Comparison of ENCODE assay signal across 2 cellular contexts in the genomic region with DNA sequence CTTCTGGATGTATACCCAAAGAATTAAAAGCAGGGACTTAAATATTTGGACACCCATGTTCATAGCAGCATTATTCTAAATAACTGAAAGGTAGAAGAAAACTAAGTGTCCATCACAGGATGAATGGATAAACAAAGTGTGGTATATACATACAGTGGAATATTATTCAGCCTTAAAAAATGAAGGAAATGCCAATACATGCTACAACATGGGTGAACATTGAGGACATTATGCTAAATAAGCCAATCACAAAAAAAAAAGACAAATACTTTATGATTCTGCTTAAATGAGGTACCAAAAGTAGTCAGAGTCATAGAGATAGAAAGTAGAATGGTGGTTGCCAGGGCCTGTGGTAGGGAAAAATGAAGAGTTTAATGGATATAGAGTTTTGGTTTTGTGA.
TF ChIP-seq lines count a peak whose summit lies in the region.

No MANE protein-coding gene starts in this region.

TF ChIP-seq in SK-N-SH, 30 proteins besides CTCF, POLR2A, EP300 and RAD21:
- TF ChIP-seq, protein P1, sequence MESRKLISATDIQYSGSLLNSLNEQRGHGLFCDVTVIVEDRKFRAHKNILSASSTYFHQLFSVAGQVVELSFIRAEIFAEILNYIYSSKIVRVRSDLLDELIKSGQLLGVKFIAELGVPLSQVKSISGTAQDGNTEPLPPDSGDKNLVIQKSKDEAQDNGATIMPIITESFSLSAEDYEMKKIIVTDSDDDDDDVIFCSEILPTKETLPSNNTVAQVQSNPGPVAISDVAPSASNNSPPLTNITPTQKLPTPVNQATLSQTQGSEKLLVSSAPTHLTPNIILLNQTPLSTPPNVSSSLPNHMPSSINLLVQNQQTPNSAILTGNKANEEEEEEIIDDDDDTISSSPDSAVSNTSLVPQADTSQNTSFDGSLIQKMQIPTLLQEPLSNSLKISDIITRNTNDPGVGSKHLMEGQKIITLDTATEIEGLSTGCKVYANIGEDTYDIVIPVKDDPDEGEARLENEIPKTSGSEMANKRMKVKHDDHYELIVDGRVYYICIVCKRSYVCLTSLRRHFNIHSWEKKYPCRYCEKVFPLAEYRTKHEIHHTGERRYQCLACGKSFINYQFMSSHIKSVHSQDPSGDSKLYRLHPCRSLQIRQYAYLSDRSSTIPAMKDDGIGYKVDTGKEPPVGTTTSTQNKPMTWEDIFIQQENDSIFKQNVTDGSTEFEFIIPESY (IDR thresholded peaks at IDR 0.05; ENCODE audit: borderline replicate concordance, low read depth): no peak
- TF ChIP-seq MEF2A (IDR thresholded peaks at IDR 0.05; ENCODE audit: borderline replicate concordance, low read depth): no peak
- TF ChIP-seq, protein P2, sequence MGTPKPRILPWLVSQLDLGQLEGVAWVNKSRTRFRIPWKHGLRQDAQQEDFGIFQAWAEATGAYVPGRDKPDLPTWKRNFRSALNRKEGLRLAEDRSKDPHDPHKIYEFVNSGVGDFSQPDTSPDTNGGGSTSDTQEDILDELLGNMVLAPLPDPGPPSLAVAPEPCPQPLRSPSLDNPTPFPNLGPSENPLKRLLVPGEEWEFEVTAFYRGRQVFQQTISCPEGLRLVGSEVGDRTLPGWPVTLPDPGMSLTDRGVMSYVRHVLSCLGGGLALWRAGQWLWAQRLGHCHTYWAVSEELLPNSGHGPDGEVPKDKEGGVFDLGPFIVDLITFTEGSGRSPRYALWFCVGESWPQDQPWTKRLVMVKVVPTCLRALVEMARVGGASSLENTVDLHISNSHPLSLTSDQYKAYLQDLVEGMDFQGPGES (IDR thresholded peaks at IDR 0.05; ENCODE audit: low read depth, low read length): no peak
- TF ChIP-seq GATA2 (CRISPR knock-in tag; IDR thresholded peaks at IDR 0.05): no peak
- TF ChIP-seq, protein P3, sequence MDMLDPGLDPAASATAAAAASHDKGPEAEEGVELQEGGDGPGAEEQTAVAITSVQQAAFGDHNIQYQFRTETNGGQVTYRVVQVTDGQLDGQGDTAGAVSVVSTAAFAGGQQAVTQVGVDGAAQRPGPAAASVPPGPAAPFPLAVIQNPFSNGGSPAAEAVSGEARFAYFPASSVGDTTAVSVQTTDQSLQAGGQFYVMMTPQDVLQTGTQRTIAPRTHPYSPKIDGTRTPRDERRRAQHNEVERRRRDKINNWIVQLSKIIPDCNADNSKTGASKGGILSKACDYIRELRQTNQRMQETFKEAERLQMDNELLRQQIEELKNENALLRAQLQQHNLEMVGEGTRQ (IDR thresholded peaks at IDR 0.05; ENCODE audit: borderline replicate concordance, low read depth, low read length): no peak
- no peak for TF ChIP-seq CHD2 (IDR thresholded peaks at IDR 0.05; ENCODE audit: low read length, partially characterized antibody)

TF ChIP-seq in K562, 482 proteins besides CTCF, POLR2A, EP300 and RAD21 (continued from another document):
- TF ChIP-seq, protein P4, sequence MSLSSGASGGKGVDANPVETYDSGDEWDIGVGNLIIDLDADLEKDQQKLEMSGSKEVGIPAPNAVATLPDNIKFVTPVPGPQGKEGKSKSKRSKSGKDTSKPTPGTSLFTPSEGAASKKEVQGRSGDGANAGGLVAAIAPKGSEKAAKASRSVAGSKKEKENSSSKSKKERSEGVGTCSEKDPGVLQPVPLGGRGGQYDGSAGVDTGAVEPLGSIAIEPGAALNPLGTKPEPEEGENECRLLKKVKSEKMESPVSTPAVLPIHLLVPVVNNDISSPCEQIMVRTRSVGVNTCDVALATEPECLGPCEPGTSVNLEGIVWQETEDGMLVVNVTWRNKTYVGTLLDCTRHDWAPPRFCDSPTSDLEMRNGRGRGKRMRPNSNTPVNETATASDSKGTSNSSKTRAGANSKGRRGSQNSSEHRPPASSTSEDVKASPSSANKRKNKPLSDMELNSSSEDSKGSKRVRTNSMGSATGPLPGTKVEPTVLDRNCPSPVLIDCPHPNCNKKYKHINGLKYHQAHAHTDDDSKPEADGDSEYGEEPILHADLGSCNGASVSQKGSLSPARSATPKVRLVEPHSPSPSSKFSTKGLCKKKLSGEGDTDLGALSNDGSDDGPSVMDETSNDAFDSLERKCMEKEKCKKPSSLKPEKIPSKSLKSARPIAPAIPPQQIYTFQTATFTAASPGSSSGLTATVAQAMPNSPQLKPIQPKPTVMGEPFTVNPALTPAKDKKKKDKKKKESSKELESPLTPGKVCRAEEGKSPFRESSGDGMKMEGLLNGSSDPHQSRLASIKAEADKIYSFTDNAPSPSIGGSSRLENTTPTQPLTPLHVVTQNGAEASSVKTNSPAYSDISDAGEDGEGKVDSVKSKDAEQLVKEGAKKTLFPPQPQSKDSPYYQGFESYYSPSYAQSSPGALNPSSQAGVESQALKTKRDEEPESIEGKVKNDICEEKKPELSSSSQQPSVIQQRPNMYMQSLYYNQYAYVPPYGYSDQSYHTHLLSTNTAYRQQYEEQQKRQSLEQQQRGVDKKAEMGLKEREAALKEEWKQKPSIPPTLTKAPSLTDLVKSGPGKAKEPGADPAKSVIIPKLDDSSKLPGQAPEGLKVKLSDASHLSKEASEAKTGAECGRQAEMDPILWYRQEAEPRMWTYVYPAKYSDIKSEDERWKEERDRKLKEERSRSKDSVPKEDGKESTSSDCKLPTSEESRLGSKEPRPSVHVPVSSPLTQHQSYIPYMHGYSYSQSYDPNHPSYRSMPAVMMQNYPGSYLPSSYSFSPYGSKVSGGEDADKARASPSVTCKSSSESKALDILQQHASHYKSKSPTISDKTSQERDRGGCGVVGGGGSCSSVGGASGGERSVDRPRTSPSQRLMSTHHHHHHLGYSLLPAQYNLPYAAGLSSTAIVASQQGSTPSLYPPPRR (CRISPR knock-in tag; IDR thresholded peaks at IDR 0.05; ENCODE audit: borderline replicate concordance): no peak
- no peak for TF ChIP-seq SMAD4 (CRISPR knock-in tag; conservative IDR thresholded peaks at IDR 0.05)
- peak; percentile 12 for TF ChIP-seq RBM25 (IDR thresholded peaks at IDR 0.05; ENCODE audit: low read depth, low read length, severe bottlenecking)
- no peak for TF ChIP-seq ZNF217 (CRISPR knock-in tag; IDR thresholded peaks at IDR 0.05)
